Comparison of ENCODE assay signal across 12 cellular contexts in genomic region chr18:12857215-12857924, GRCh38. TPM values are rescaled to one million over a fixed set of nuclear protein-coding genes. Genes with fewer than 3 reads are reported as not detected.
A peak's percentile ranks its signal among the peaks of the same experiment; 100 is the strongest.
DNase-seq lines count a peak whose midpoint lies in the region; ATAC-seq, FAIRE-seq and TF ChIP-seq lines count a peak whose summit lies in the region.
"Had no signal": no experiment of that assay in that cellular context is flagged by ENCODE, and none has a peak within 500 bp of the region (broad histone marks: within the 10 kb centered on the region; RNA-seq: fewer than 3 reads in every experiment).

No MANE protein-coding gene starts in this region.

- H3K4me1 Mint-ChIP-seq in T-cell, result peaks cover 47 to 80% (median 65%) of the 10 kb centered on the region in 3 donors
- H3K4me1 Mint-ChIP-seq in stimulated activated naive B cell treated with anti-CD40 and anti-IgM and Interleukin-4, amounts not matched to agents 10 μg/mL and 1 μg/mL and 100 μg/mL, for 72 hours, result peaks cover 43 to 84% of the 10 kb centered on the region in 2 donors

- H3K27ac Mint-ChIP-seq in T-cell, result peak overlapping the region in 1 of 2 donors; percentile 31
- H3K27ac Mint-ChIP-seq in stimulated activated naive B cell treated with anti-CD40 and anti-IgM and Interleukin-4, amounts not matched to agents 10 μg/mL and 1 μg/mL and 100 μg/mL, for 72 hours, result no peak overlapping the region

- CTCF ChIA-PET in T-cell (lab: Charles Lee), result no interaction called here
- CTCF ChIA-PET in GM12878 (lab: Yijun Ruan, JAX), result no interaction called here

- WGBS in GM12878 (ENCODE audit: insufficient coverage, insufficient replicate concordance, low lambda C conversion rate, missing lambda C conversion rate), result 18% methylated on average over 6 of the region's 6 CpGs

- no peaks in the 10 kb centered on the region for H3K9me3 Mint-ChIP-seq in T-cell
- H3K9me3 Mint-ChIP-seq in stimulated activated naive B cell treated with anti-CD40 and anti-IgM and Interleukin-4, amounts not matched to agents 10 μg/mL and 1 μg/mL and 100 μg/mL, for 72 hours, result no peaks in the 10 kb centered on the region

- no peak overlapping the region for H2AFZ ChIP-seq in GM12878 (ENCODE audit: control insufficient read depth, low read depth, low read length)

- SMC1A ChIA-PET in GM12878 (lab: Charles Lee; ENCODE audit: uncharacterized antibody, unreplicated experiment), result interaction anchor here (0.8 to 10.4 kb wide), 7 partner anchors 10 to 247 kb away, joined by 3 to 95 read pairs (median 3); partner anchors contain the start of gene PTPN2

- no peak for TF ChIP-seq POLR2A in GM12878 (IDR thresholded peaks at IDR 0.05; ENCODE audit: low read depth, low read length)

- intact Hi-C loops in GM12878 (cut with micrococcal nuclease; ENCODE audit: unreplicated experiment), result loop anchor here (1.0 kb wide), 1 partner anchor 48 kb away; no protein-coding TSS in a partner anchor

- no peaks in the 10 kb centered on the region; the same call in 2 of the 3 replicates for H3K9me3 ChIP-seq in GM12878 (replicated peaks; ENCODE audit: control insufficient read depth, insufficient read depth, low read length)
- H3K9me3 ChIP-seq: A549, tibial nerve had no signal

- peaks cover 45% of the 10 kb centered on the region for H3K36me3 Mint-ChIP-seq in T-cell
- H3K36me3 Mint-ChIP-seq in stimulated activated naive B cell treated with anti-CD40 and anti-IgM and Interleukin-4, amounts not matched to agents 10 μg/mL and 1 μg/mL and 100 μg/mL, for 72 hours, result peaks cover 33 to 48% of the 10 kb centered on the region in 2 donors

- peak in 3 of 4 experiments; percentile 20 to 53 (median 40) for ATAC-seq in T-cell (replicated peaks in 1 of 4)
- peak; percentile 76 for ATAC-seq in GM12878
- peak; percentile 90 to 94 for ATAC-seq in stimulated activated naive B cell treated with anti-CD40 and anti-IgM and Interleukin-4, amounts not matched to agents 10 μg/mL and 1 μg/mL and 100 μg/mL, for 72 hours (replicated peaks)
- no peak for ATAC-seq in GM19463 (IDR thresholded peaks at IDR 0.05; ENCODE audit: unreplicated experiment)
- no peak for ATAC-seq in HG03039 (IDR thresholded peaks at IDR 0.05; ENCODE audit: unreplicated experiment)
- ATAC-seq: A549 had no signal

- TF ChIP-seq RAD21 in GM12878 (IDR thresholded peaks at IDR 0.05; ENCODE audit: insufficient read depth, low read depth, low read length), result no peak

- TF ChIP-seq CTCF in GM12878 (IDR thresholded peaks at IDR 0.05 in 2 of 3, conservative IDR thresholded peaks at IDR 0.05 in 1 of 3; ENCODE audit: control insufficient read depth in 2 of 3, extremely low read depth in 1 of 3, insufficient read depth in 1 of 3, low read depth in 3 of 3, low read length in 3 of 3), result peak in 1 of 3 experiments; percentile 18; a peak in 1 of 6 replicates

- peaks cover 42% of the 10 kb centered on the region for H3K79me2 ChIP-seq in GM12878 (ENCODE audit: control insufficient read depth, insufficient read depth, low read length)

- H3K36me3 ChIP-seq in GM12878 (ENCODE audit: control insufficient read depth in 2 of 2, insufficient read depth in 2 of 2, low read length in 1 of 2), result peaks cover 2 to 11% of the 10 kb centered on the region in 2 experiments; a peak in 3 of 4 replicates

- peak overlapping the region in 1 of 3 donors; percentile 34 for H3K4me3 Mint-ChIP-seq in T-cell
- peak overlapping the region in 1 of 2 donors; percentile 21 for H3K4me3 Mint-ChIP-seq in stimulated activated naive B cell treated with anti-CD40 and anti-IgM and Interleukin-4, amounts not matched to agents 10 μg/mL and 1 μg/mL and 100 μg/mL, for 72 hours

- no peak for TF ChIP-seq EP300 in GM12878 (IDR thresholded peaks at IDR 0.05; ENCODE audit: borderline replicate concordance in 1 of 2, control insufficient read depth in 1 of 2, low read depth in 2 of 2, low read length in 2 of 2)

- in situ Hi-C loops in GM12878 (cut with MboI), result no loop called here

- H3K27me3 Mint-ChIP-seq in T-cell, result no peaks in the 10 kb centered on the region
- H3K27me3 Mint-ChIP-seq in stimulated activated naive B cell treated with anti-CD40 and anti-IgM and Interleukin-4, amounts not matched to agents 10 μg/mL and 1 μg/mL and 100 μg/mL, for 72 hours, result no peaks in the 10 kb centered on the region

- H3K4me2 ChIP-seq in GM12878 (ENCODE audit: control insufficient read depth, insufficient read depth), result peak overlapping the region; percentile 64
- H3K4me2 ChIP-seq: A549 had no signal

- peak overlapping the region; percentile 53; the same call in 1 of the 2 replicates for H3K27ac ChIP-seq in GM12878 (ENCODE audit: control insufficient read depth, insufficient read depth)
- H3K27ac ChIP-seq: A549, tibial nerve had no signal

- no peak for FAIRE-seq in GM12878 (lab: Jason Lieb, UNC)
- FAIRE-seq: A549 had no signal

- no peaks in the 10 kb centered on the region for H4K20me1 ChIP-seq in GM12878 (ENCODE audit: control insufficient read depth, insufficient read depth)

- peak; percentile 19 to 23 for DNase-seq in activated CD4-positive, alpha-beta T cell treated with anti-CD3 and anti-CD28 coated beads for 4 hours
- DNase-seq in activated CD4-positive, alpha-beta T cell treated with anti-CD3 and anti-CD28 coated beads, Interleukin-2, amount 50 U/mL, for 1 hour, result no peak
- no peak for DNase-seq in T-cell
- DNase-seq in GM12878 (ENCODE audit: low read depth, low spot score), result no peak
- no peak for DNase-seq in stimulated activated naive B cell treated with anti-CD40 and anti-IgM and Interleukin-4, amounts not matched to agents 10 μg/mL and 1 μg/mL and 100 μg/mL, for 72 hours
- DNase-seq in NCI-H1048 (lab: John Stamatoyannopoulos, UW), result no peak
- DNase-seq: Calu3, kidney glomerular epithelial cell had no signal

- no peak overlapping the region for H3K9ac ChIP-seq in GM12878 (ENCODE audit: control insufficient read depth, insufficient read depth, low read length)

- RAD21 ChIA-PET in GM12878 (lab: Charles Lee; ENCODE audit: unreplicated experiment), result interaction anchor here (0.7 to 1.7 kb wide), 4 partner anchors 13 to 26 kb away, joined by 3 to 7 read pairs (median 6); partner anchors contain the start of gene PTPN2

- no TSS peak for BruUV-seq in GM12878 (replicated peaks; lab: Mats Ljungman, UMichigan)

- H3K4me1 ChIP-seq in GM12878 (ENCODE audit: control insufficient read depth, insufficient read depth, low read length), result peaks cover 24% of the 10 kb centered on the region

- no peaks in the 10 kb centered on the region for H3K27me3 ChIP-seq in GM12878 (replicated peaks in 1 of 2; ENCODE audit: control insufficient read depth in 2 of 2, insufficient read depth in 2 of 2, low read length in 1 of 2)
- H3K27me3 ChIP-seq: tibial nerve had no signal

- POLR2A ChIA-PET in T-cell (lab: Charles Lee) (interaction anchor here in 1 of 2 donors (0.6 kb wide), 1 partner anchor 18 kb away, joined by 4 read pairs; no protein-coding TSS in a partner anchor), GM12878 (lab: Charles Lee) (interaction anchor here (1.7 kb wide), 1 partner anchor 26 kb away, joined by 10 read pairs; the partner anchor contains the start of gene PTPN2)

- no peak overlapping the region for H3K4me3 ChIP-seq in GM12878
- H3K4me3 ChIP-seq: A549, tibial nerve had no signal

TF ChIP-seq in GM12878, 131 proteins besides CTCF, POLR2A, EP300 and RAD21:
- TF ChIP-seq EED (IDR thresholded peaks at IDR 0.05; ENCODE audit: low read depth) (peak; percentile 38; the same call in 1 of the 2 replicates), IKZF2 (IDR thresholded peaks at IDR 0.05) (peak; percentile 29 to 30; a peak in 2 of 4 replicates), SIX5 (IDR thresholded peaks at IDR 0.05; ENCODE audit: low read depth, low read length, severe bottlenecking) (no peak), RELA (IDR thresholded peaks at IDR 0.05; ENCODE audit: borderline replicate concordance, partially characterized antibody) (no peak), RUNX3 (IDR thresholded peaks at IDR 0.05; ENCODE audit: low read length) (peak; percentile 38), SPI1 (IDR thresholded peaks at IDR 0.05; ENCODE audit: borderline replicate concordance, insufficient read depth, low read depth, low read length) (peak; percentile 37; the same call in 1 of the 2 replicates)

RNA-seq across cellular contexts. Expression of gene PTPN2, which starts 26.7 kb away (rescaled TPM):
- total RNA-seq in T-cell (10 to 100 TPM; 44.8 to 78.4 (median 57.2) TPM), GM12878 (2014; rRNA removed) (46.5 and 55.7 TPM in 2 replicates), GM12878 (2014; rRNA removed; fragmentation: Illumina TruSeq; extraction: Trizol) (85.5 and 86.7 TPM in 2 replicates), GM12878 (2021) (48.0 and 53.0 TPM in 2 replicates)
- total RNA-seq in GM12878 (2013; cell fraction: nucleolus; rRNA removed), result 161 and 163 TPM in 2 replicates
- 28.5 TPM for polyA plus RNA-seq in GM12878 (2011; ENCODE audit: low read depth)
- polyA plus RNA-seq in GM12878 (2011; rRNA removed) (83.0 and 114 TPM in 2 replicates), GM12878 (2014; fragmentation: Illumina TruSeq; extraction: Trizol) (78.3 and 84.3 TPM in 2 replicates), GM12878 (2014; fragmentation: Nextera tagmentation; extraction: Ambion mirVana) (10 to 100 TPM; 54.9 to 57.9 TPM), GM12878 (2014; rRNA removed) (39.4 and 53.5 TPM in 2 replicates), GM12878 (2016; fragmentation: Nextera tagmentation; extraction: Ambion mirVana) (10 to 100 TPM; 71.3 to 80.4 TPM)
- polyA plus RNA-seq in GM12878 (2011; cell fraction: cytosol; rRNA removed), result 27.7 and 31.8 TPM in 2 replicates
- polyA plus RNA-seq in GM12878 (2011; cell fraction: nucleus; rRNA removed), result 67.0 and 73.2 TPM in 2 replicates
- 37.1 and 45.3 TPM in 2 replicates for polyA plus RNA-seq in GM12878 (2012)
- polyA minus RNA-seq in GM12878 (2011; rRNA and poly(A)+ RNA removed), result 33.9 and 84.9 TPM in 2 replicates
- 13.6 and 37.3 TPM in 2 replicates for polyA minus RNA-seq in GM12878 (2011; cell fraction: cytosol; rRNA and poly(A)+ RNA removed)
- polyA minus RNA-seq in GM12878 (2011; cell fraction: nucleus; rRNA and poly(A)+ RNA removed), result 23.6 and 37.5 TPM in 2 replicates

Comparison
In these comparisons a context has a peak if more than half of its experiments do, and no peak if none do; other contexts are left out.
1. DNase-seq: peak in activated CD4-positive, alpha-beta T cell treated with anti-CD3 and anti-CD28 coated beads for 4 hours (2 of 2); none in activated CD4-positive, alpha-beta T cell treated with anti-CD3 and anti-CD28 coated beads, Interleukin-2, amount 50 U/mL, for 1 hour (single experiment), T-cell (0 of 34), GM12878 (single experiment), stimulated activated naive B cell treated with anti-CD40 and anti-IgM and Interleukin-4, amounts not matched to agents 10 μg/mL and 1 μg/mL and 100 μg/mL, for 72 hours (single experiment) and NCI-H1048 (single experiment).
2. ATAC-seq: peak in T-cell (3 of 4), GM12878 (single experiment) and stimulated activated naive B cell treated with anti-CD40 and anti-IgM and Interleukin-4, amounts not matched to agents 10 μg/mL and 1 μg/mL and 100 μg/mL, for 72 hours (2 of 2); none in GM19463 (single experiment) and HG03039 (single experiment).